Comparison of ENCODE assay signal across 16 cellular contexts in the genomic region with DNA sequence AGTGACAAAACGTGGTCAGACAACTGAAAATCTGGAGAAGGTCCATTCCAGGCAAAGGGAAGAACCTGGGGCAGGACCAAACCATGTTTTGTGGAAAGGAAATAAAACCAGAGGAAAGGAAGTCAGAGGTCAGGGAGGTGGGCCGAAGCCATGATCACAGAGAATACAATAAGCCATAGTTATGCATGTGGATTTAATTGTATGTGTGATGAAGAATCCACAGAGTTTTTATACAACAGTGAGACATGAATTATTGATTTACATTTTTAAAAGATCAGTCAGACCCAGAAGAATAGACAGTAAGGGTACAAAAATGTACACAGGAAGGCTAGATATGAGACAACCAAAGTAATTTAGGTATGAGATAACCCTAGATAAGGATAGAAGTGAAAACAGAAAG. TPM values are rescaled to one million over a fixed set of nuclear protein-coding genes. Genes with fewer than 3 reads are reported as not detected.
DNase-seq lines count a peak whose midpoint lies in the region; ATAC-seq, FAIRE-seq and TF ChIP-seq lines count a peak whose summit lies in the region.
"Had no signal": no experiment of that assay in that cellular context is flagged by ENCODE, and none has a peak within 500 bp of the region (broad histone marks: within the 10 kb centered on the region; RNA-seq: fewer than 3 reads in every experiment).

No MANE protein-coding gene starts in this region.

- POLR2A ChIA-PET in T-cell (lab: Charles Lee) = interaction anchor here in 1 of 2 donors (0.6 kb wide), 2 partner anchors 52 to 787 kb away, joined by 3 to 5 read pairs; no protein-coding TSS in a partner anchor

- DNase-seq in H54 (ENCODE audit: insufficient read length, low spot score) = peak; percentile 12
- no peak for DNase-seq in activated T-helper 2 cell treated with anti-CD3 and anti-CD28 coated beads, Interferon-gamma antibody, Interleukin-2, Interleukin-4, amounts not matched to agents 10 μg/mL and 5 μg/mL and 100 μg/mL, durations not matched to agents 14 hours and 24 hours and 36 hours (ENCODE audit: low spot score)
- DNase-seq in kidney tubule cell (ENCODE audit: low spot score) = peak; percentile 21
- DNase-seq in NCI-H146 treated with DMSO at 0.1 percent for 48 hours (lab: John Stamatoyannopoulos, UW; ENCODE audit: unreplicated experiment) = no peak
- DNase-seq in T-cell = no peak
- DNase-seq: activated CD4-positive, alpha-beta T cell treated with anti-CD3 and anti-CD28 coated beads for 1 hour; activated effector memory CD4-positive, alpha-beta T cell treated with Interleukin-2 at 50 U/mL for 16 hours; erythroblast; psoas muscle; uterus had no signal

- peaks cover 5% of the 10 kb centered on the region; the same call in 1 of the 2 replicates for H3K36me3 ChIP-seq in ACC112 (ENCODE audit: insufficient read depth, low read length)
- H3K36me3 ChIP-seq: uterus had no signal

- H3K4me3 ChIP-seq in ACC112 (ENCODE audit: low read depth, low read length) = peak overlapping the region; percentile 9; the same call in 1 of the 2 replicates
- H3K4me3 ChIP-seq: psoas muscle, SK-N-MC, uterus had no signal

- no peaks in the 10 kb centered on the region for H3K79me2 ChIP-seq in ACC112 (ENCODE audit: control insufficient read depth, insufficient read depth, low read length, unreplicated experiment)

- intact Hi-C loops in activated T-helper 2 cell treated with anti-CD3 and anti-CD28 coated beads, Interferon-gamma antibody, Interleukin-2, Interleukin-4, amounts not matched to agents 10 μg/mL and 5 μg/mL and 100 μg/mL, durations not matched to agents 14 hours and 24 hours and 36 hours (cut with micrococcal nuclease) = loop anchor here (1.0 to 10.0 kb wide), 5 partner anchors 19 to 460 kb away; no protein-coding TSS in a partner anchor

- H3K27me3 Mint-ChIP-seq in activated T-helper 2 cell treated with anti-CD3 and anti-CD28 coated beads, Interferon-gamma antibody, Interleukin-2, Interleukin-4, amounts not matched to agents 10 μg/mL and 5 μg/mL and 100 μg/mL, durations not matched to agents 14 hours and 24 hours and 36 hours (ENCODE audit: low read depth) = no peaks in the 10 kb centered on the region
- H3K27me3 Mint-ChIP-seq in T-cell = no peaks in the 10 kb centered on the region
- H3K27me3 Mint-ChIP-seq: B cell had no signal

- H3K4me3 Mint-ChIP-seq in activated T-helper 2 cell treated with anti-CD3 and anti-CD28 coated beads, Interferon-gamma antibody, Interleukin-2, Interleukin-4, amounts not matched to agents 10 μg/mL and 5 μg/mL and 100 μg/mL, durations not matched to agents 14 hours and 24 hours and 36 hours (ENCODE audit: low read depth) = no peak overlapping the region
- no peak overlapping the region for H3K4me3 Mint-ChIP-seq in T-cell
- H3K4me3 Mint-ChIP-seq: B cell had no signal

- TF ChIP-seq POLR2A in H54 (IDR thresholded peaks at IDR 0.05; ENCODE audit: low read depth, low read length) = no peak

- peaks cover 31% of the 10 kb centered on the region for H3K4me1 Mint-ChIP-seq in activated T-helper 2 cell treated with anti-CD3 and anti-CD28 coated beads, Interferon-gamma antibody, Interleukin-2, Interleukin-4, amounts not matched to agents 10 μg/mL and 5 μg/mL and 100 μg/mL, durations not matched to agents 14 hours and 24 hours and 36 hours (ENCODE audit: low read depth)
- peaks cover 22 to 29% (median 27%) of the 10 kb centered on the region in 3 donors for H3K4me1 Mint-ChIP-seq in T-cell

- CTCF ChIA-PET in T-cell (lab: Charles Lee) = interaction anchor here (0.7 to 3.6 kb wide), 12 partner anchors 11 to 1021 kb away, joined by 3 to 21 read pairs (median 4); no protein-coding TSS in a partner anchor

- peaks cover 48% of the 10 kb centered on the region for H3K36me3 Mint-ChIP-seq in activated T-helper 2 cell treated with anti-CD3 and anti-CD28 coated beads, Interferon-gamma antibody, Interleukin-2, Interleukin-4, amounts not matched to agents 10 μg/mL and 5 μg/mL and 100 μg/mL, durations not matched to agents 14 hours and 24 hours and 36 hours (ENCODE audit: low read depth)
- H3K36me3 Mint-ChIP-seq in T-cell = peaks cover 23% of the 10 kb centered on the region

- H3K27ac Mint-ChIP-seq in activated T-helper 2 cell treated with anti-CD3 and anti-CD28 coated beads, Interferon-gamma antibody, Interleukin-2, Interleukin-4, amounts not matched to agents 10 μg/mL and 5 μg/mL and 100 μg/mL, durations not matched to agents 14 hours and 24 hours and 36 hours = peak overlapping the region; percentile 17
- H3K27ac Mint-ChIP-seq in T-cell = no peak overlapping the region
- H3K27ac Mint-ChIP-seq: B cell had no signal

- no peaks in the 10 kb centered on the region for H3K27me3 ChIP-seq in ACC112 (ENCODE audit: insufficient read depth, low read length)
- H3K27me3 ChIP-seq: uterus had no signal

- H3K4me1 ChIP-seq in ACC112 (ENCODE audit: control insufficient read depth, insufficient read depth, low read length, unreplicated experiment) = peaks cover 30% of the 10 kb centered on the region

- peaks cover 5% of the 10 kb centered on the region for H3K9me3 Mint-ChIP-seq in activated T-helper 2 cell treated with anti-CD3 and anti-CD28 coated beads, Interferon-gamma antibody, Interleukin-2, Interleukin-4, amounts not matched to agents 10 μg/mL and 5 μg/mL and 100 μg/mL, durations not matched to agents 14 hours and 24 hours and 36 hours
- H3K9me3 Mint-ChIP-seq in T-cell = no peaks in the 10 kb centered on the region

- ATAC-seq in T-cell (replicated peaks in 1 of 4) (no peak), HG03175 (IDR thresholded peaks at IDR 0.05; ENCODE audit: unreplicated experiment) (no peak), HG02588 (IDR thresholded peaks at IDR 0.05; ENCODE audit: unreplicated experiment) (no peak)

- peak; percentile 93 for FAIRE-seq in H54 (lab: Jason Lieb, UNC)
- FAIRE-seq: GM12892 had no signal

- H2AFZ ChIP-seq in ACC112 (ENCODE audit: low read length, unreplicated experiment) = peak overlapping the region; percentile 53

- peak overlapping the region; percentile 65 for H3K27ac ChIP-seq in ACC112 (ENCODE audit: low read depth, low read length)
- H3K27ac ChIP-seq: psoas muscle, SK-N-MC had no signal

RNA-seq across cellular contexts. Expression of gene TTC33, which starts 20.8 kb away (rescaled TPM):
- 29.0 and 29.3 TPM in 2 replicates for total RNA-seq in activated T-helper 2 cell treated with anti-CD3 and anti-CD28 coated beads, Interferon-gamma antibody, Interleukin-2, Interleukin-4, amounts not matched to agents 10 μg/mL and 5 μg/mL and 100 μg/mL, durations not matched to agents 14 hours and 24 hours and 36 hours
- 10 to 100 TPM in 3 of 5 donors, 1 to 10 TPM in 2; 8.3 to 15.4 (median 13.6) TPM for total RNA-seq in T-cell

RNA-seq across cellular contexts. Expression of gene PTGER4, which starts 55.3 kb away (rescaled TPM):
- 30.4 and 33.7 TPM in 2 replicates for total RNA-seq in activated T-helper 2 cell treated with anti-CD3 and anti-CD28 coated beads, Interferon-gamma antibody, Interleukin-2, Interleukin-4, amounts not matched to agents 10 μg/mL and 5 μg/mL and 100 μg/mL, durations not matched to agents 14 hours and 24 hours and 36 hours
- 100 to 1,000 TPM in 2 of 5 donors, 10 to 100 TPM in 3; 51.3 to 421 (median 57.3) TPM for total RNA-seq in T-cell

Comparison
In these comparisons a context has a peak if more than half of its experiments do, and no peak if none do; other contexts are left out.
1. DNase-seq: peak in H54 (single experiment) and kidney tubule cell (single experiment); none in activated T-helper 2 cell treated with anti-CD3 and anti-CD28 coated beads, Interferon-gamma antibody, Interleukin-2, Interleukin-4, amounts not matched to agents 10 μg/mL and 5 μg/mL and 100 μg/mL, durations not matched to agents 14 hours and 24 hours and 36 hours (single experiment), NCI-H146 treated with DMSO at 0.1 percent for 48 hours (single experiment) and T-cell (0 of 34).